16 cellular contexts compared by ENCODE assay signal in genomic region chr14:30264161-30264560, GRCh38.
DNase-seq lines count a peak whose midpoint lies in the region; ATAC-seq, FAIRE-seq and TF ChIP-seq lines count a peak whose summit lies in the region.
"Had no signal": no experiment of that assay in that cellular context is flagged by ENCODE, and none has a peak within 500 bp of the region (broad histone marks: within the 10 kb centered on the region; RNA-seq: fewer than 3 reads in every experiment).

No MANE protein-coding gene starts in this region.

- no peaks in the 10 kb centered on the region for H3K9me3 ChIP-seq in left ventricle myocardium inferior (replicated peaks)
- H3K9me3 ChIP-seq in heart left ventricle, result no peaks in the 10 kb centered on the region
- no peaks in the 10 kb centered on the region for H3K9me3 ChIP-seq in kidney (ENCODE audit: control insufficient read depth in 1 of 2, low read length in 2 of 2)
- H3K9me3 ChIP-seq: A549, BE2C had no signal

- H3K27me3 Mint-ChIP-seq in T-cell, result peaks cover 4 to 6% of the 10 kb centered on the region in 2 donors
- H3K27me3 Mint-ChIP-seq: CD4-positive, alpha-beta memory T cell had no signal

- no peak overlapping the region for H3K9ac ChIP-seq in kidney (ENCODE audit: low read length in 2 of 2)

- H3K4me1 ChIP-seq in left ventricle myocardium inferior (no peaks in the 10 kb centered on the region), heart left ventricle (no peaks in the 10 kb centered on the region), kidney (ENCODE audit: control insufficient read depth in 1 of 2, insufficient read depth in 1 of 2, low read depth in 1 of 2, low read length in 2 of 2) (no peaks in the 10 kb centered on the region)
- H3K4me1 ChIP-seq: A549, BE2C had no signal

- no peaks in the 10 kb centered on the region for H3K36me3 Mint-ChIP-seq in T-cell
- H3K36me3 Mint-ChIP-seq: CD4-positive, alpha-beta memory T cell had no signal

- H3K36me3 ChIP-seq in left ventricle myocardium inferior (no peaks in the 10 kb centered on the region), heart left ventricle (no peaks in the 10 kb centered on the region), kidney (ENCODE audit: control insufficient read depth in 1 of 2, insufficient read depth in 2 of 2, low read length in 2 of 2) (no peaks in the 10 kb centered on the region)
- H3K36me3 ChIP-seq: BE2C had no signal

- H3K27ac ChIP-seq in left ventricle myocardium inferior (replicated peaks) (peak overlapping the region; percentile 55), heart left ventricle (peak overlapping the region in 3 of 12 donors; percentile 3 to 11 (median 3)), kidney (ENCODE audit: low read depth in 2 of 2, low read length in 2 of 2) (no peak overlapping the region)
- H3K27ac ChIP-seq: A549, C4-2B had no signal

- H3K27me3 ChIP-seq in left ventricle myocardium inferior (ENCODE audit: low read depth) (no peaks in the 10 kb centered on the region), heart left ventricle (no peaks in the 10 kb centered on the region)
- H3K27me3 ChIP-seq: BE2C had no signal

- TF ChIP-seq POLR2A in heart left ventricle (IDR thresholded peaks at IDR 0.05), result no peak

- no peak for DNase-seq in left ventricle myocardium inferior
- no peak for DNase-seq in heart left ventricle
- DNase-seq in NCI-H69 (lab: John Stamatoyannopoulos, UW), result peak; percentile 54
- no peak for DNase-seq in kidney
- DNase-seq in T-cell, result no peak
- DNase-seq in NCI-H2171 (lab: John Stamatoyannopoulos, UW), result no peak
- DNase-seq in NCI-H446 (lab: John Stamatoyannopoulos, UW), result no peak
- DNase-seq: BE2C; CD4-positive, alpha-beta memory T cell; COR-L47; DMS53; GF-D8; HCEC 1CT; HFFc6 had no signal

- CTCF ChIA-PET in T-cell (lab: Charles Lee), result no interaction called here

- no peak for ATAC-seq in heart left ventricle
- no peak for ATAC-seq in T-cell (replicated peaks in 1 of 4)
- ATAC-seq: A549 had no signal

- POLR2A ChIA-PET in T-cell (lab: Charles Lee), result no interaction called here

- H3K9me3 Mint-ChIP-seq in T-cell, result no peaks in the 10 kb centered on the region
- H3K9me3 Mint-ChIP-seq: HFFc6 had no signal

- H3K4me3 Mint-ChIP-seq in T-cell, result no peak overlapping the region
- H3K4me3 Mint-ChIP-seq: CD4-positive, alpha-beta memory T cell; HFFc6 had no signal

- FAIRE-seq in kidney (lab: Jason Lieb, UNC), result peak; percentile 17
- FAIRE-seq: A549 had no signal

- TF ChIP-seq CTCF in left ventricle myocardium inferior (IDR thresholded peaks at IDR 0.05; ENCODE audit: borderline replicate concordance) (no peak), heart left ventricle (IDR thresholded peaks at IDR 0.05) (no peak), kidney (IDR thresholded peaks at IDR 0.05; ENCODE audit: borderline replicate concordance, extremely low read depth, insufficient read depth) (no peak)

- no peaks in the 10 kb centered on the region for H3K4me1 Mint-ChIP-seq in T-cell
- H3K4me1 Mint-ChIP-seq: CD4-positive, alpha-beta memory T cell had no signal

- H3K4me3 ChIP-seq in left ventricle myocardium inferior, result no peak overlapping the region
- no peak overlapping the region for H3K4me3 ChIP-seq in heart left ventricle
- H3K4me3 ChIP-seq in kidney (ENCODE audit: low read length in 2 of 2), result no peak overlapping the region
- H3K4me3 ChIP-seq: A549 had no signal

- intact Hi-C loops in left ventricle myocardium inferior (cut with micrococcal nuclease), result no loop called here
- intact Hi-C loops in heart left ventricle (cut with DNase I), result no loop called here
- intact Hi-C loops in kidney (cut with DNase I), result no loop called here

- no peak overlapping the region for H3K27ac Mint-ChIP-seq in T-cell
- H3K27ac Mint-ChIP-seq: CD4-positive, alpha-beta memory T cell; HFFc6 had no signal
